ENCODE assay signal across 9 cellular contexts in the genomic region with DNA sequence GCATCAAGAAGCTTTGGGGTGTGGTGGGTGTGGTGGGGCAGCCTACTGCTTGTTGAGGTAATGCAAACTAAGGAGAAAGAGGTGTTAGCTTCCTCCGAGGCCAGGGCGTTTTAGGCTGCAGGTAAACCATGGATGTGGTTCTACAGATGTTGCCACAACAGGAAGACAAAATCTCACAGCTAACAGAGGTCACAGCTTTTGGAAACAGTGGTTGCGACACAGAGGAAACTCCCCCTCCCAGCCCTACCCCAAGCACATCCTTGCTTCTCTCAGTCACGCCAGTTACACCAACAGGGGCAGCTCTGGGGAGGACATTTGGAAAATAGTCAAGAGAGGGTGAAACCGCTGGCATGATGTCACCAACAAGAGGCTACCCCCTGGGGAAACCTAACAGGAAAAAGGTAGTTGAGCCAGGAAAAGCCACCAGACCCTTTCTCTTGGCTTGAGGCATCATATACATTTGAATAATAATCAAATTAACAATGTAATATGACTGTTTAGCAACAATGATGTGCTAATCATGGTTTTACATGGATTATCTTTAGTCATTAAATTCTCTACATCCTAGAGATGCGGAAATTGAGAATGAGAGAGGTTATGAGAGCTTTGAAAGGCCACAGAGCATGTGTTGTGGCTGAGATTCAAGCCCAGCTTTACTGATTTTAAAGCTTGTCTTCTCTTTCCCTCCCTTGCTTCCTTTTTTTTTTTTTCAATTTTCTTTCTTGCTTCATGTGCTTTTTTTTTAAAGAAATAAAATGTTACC.
DNase-seq lines count a peak whose midpoint lies in the region; ATAC-seq and TF ChIP-seq lines count a peak whose summit lies in the region.
"Had no signal": no experiment of that assay in that cellular context is flagged by ENCODE, and none has a peak within 500 bp of the region (broad histone marks: within the 10 kb centered on the region; RNA-seq: fewer than 3 reads in every experiment).

No MANE protein-coding gene starts in this region.

- intact Hi-C loops in activated naive CD4-positive, alpha-beta T cell treated with anti-CD3 and anti-CD28 coated beads for 36 hours (cut with micrococcal nuclease) = loop anchor here (1.0 to 5.0 kb wide), 9 partner anchors 15 to 1057 kb away; a partner anchor contains a TSS

- H3K4me3 Mint-ChIP-seq in activated naive CD4-positive, alpha-beta T cell treated with anti-CD3 and anti-CD28 coated beads for 36 hours = no peak overlapping the region

- peaks cover 3% of the 10 kb centered on the region for H3K27me3 Mint-ChIP-seq in activated naive CD4-positive, alpha-beta T cell treated with anti-CD3 and anti-CD28 coated beads for 36 hours (ENCODE audit: low read depth)

- DNase-seq in RWPE2 (ENCODE audit: low spot score) = no peak
- peak; percentile 86 for DNase-seq in activated naive CD4-positive, alpha-beta T cell treated with anti-CD3 and anti-CD28 coated beads for 36 hours
- peak; percentile 17 to 26 for DNase-seq in stimulated activated CD4-positive, alpha-beta T cell treated with anti-CD3 and anti-CD28 coated beads, Interleukin-1b, Interleukin-23, amount 100 ng/mL, for 1 hour (ENCODE audit: low read depth in 2 of 2)
- DNase-seq in HuH-7 (ENCODE audit: low spot score) = no peak
- DNase-seq in COLO668 (lab: John Stamatoyannopoulos, UW; ENCODE audit: unreplicated experiment) = no peak
- DNase-seq in DMS153 (lab: John Stamatoyannopoulos, UW) = no peak

- H3K36me3 Mint-ChIP-seq in activated naive CD4-positive, alpha-beta T cell treated with anti-CD3 and anti-CD28 coated beads for 36 hours (ENCODE audit: low read depth) = no peaks in the 10 kb centered on the region

- no peaks in the 10 kb centered on the region for H3K9me3 Mint-ChIP-seq in activated naive CD4-positive, alpha-beta T cell treated with anti-CD3 and anti-CD28 coated beads for 36 hours

- H3K4me3 ChIP-seq in RWPE2 (ENCODE audit: severe bottlenecking) = no peak overlapping the region

- CTCF ChIA-PET in activated naive CD4-positive, alpha-beta T cell treated with anti-CD3 and anti-CD28 coated beads for 36 hours (lab: Charles Lee) = interaction anchor here (0.6 to 5.5 kb wide), 5 partner anchors 8 to 256 kb away, joined by 3 to 47 read pairs (median 3); no protein-coding TSS in a partner anchor

- no peaks in the 10 kb centered on the region for H3K27me3 ChIP-seq in RWPE2 (ENCODE audit: insufficient read depth, poor library complexity, severe bottlenecking)

- H3K4me1 ChIP-seq in RWPE2 (ENCODE audit: insufficient read depth, poor library complexity, severe bottlenecking) = no peaks in the 10 kb centered on the region

- peak overlapping the region; percentile 37 for H3K27ac Mint-ChIP-seq in activated naive CD4-positive, alpha-beta T cell treated with anti-CD3 and anti-CD28 coated beads for 36 hours

- ATAC-seq in GM18498 (IDR thresholded peaks at IDR 0.05; ENCODE audit: unreplicated experiment) = peak; percentile 69
- peak; percentile 59 for ATAC-seq in HG02798 (IDR thresholded peaks at IDR 0.05; ENCODE audit: poor library complexity, unreplicated experiment)
- ATAC-seq in RWPE2 (ENCODE audit: low read depth) = peak; percentile 23; the same call in 1 of the 3 replicates

- H3K4me1 Mint-ChIP-seq in activated naive CD4-positive, alpha-beta T cell treated with anti-CD3 and anti-CD28 coated beads for 36 hours (ENCODE audit: low read depth) = peaks cover 54% of the 10 kb centered on the region

- no peak overlapping the region for H3K27ac ChIP-seq in RWPE2 (ENCODE audit: poor library complexity, severe bottlenecking)
- H3K27ac ChIP-seq: epithelial cell of prostate had no signal

- TF ChIP-seq CTCF in RWPE2 (IDR thresholded peaks at IDR 0.05; ENCODE audit: poor library complexity, severe bottlenecking) = no peak

- no peaks in the 10 kb centered on the region for H3K9me3 ChIP-seq in RWPE2 (ENCODE audit: severe bottlenecking)

- no peaks in the 10 kb centered on the region for H3K36me3 ChIP-seq in RWPE2 (ENCODE audit: low read depth)

Comparison
In these comparisons a context has a peak if more than half of its experiments do, and no peak if none do; other contexts are left out.
1. DNase-seq: peak in activated naive CD4-positive, alpha-beta T cell treated with anti-CD3 and anti-CD28 coated beads for 36 hours (single experiment) and stimulated activated CD4-positive, alpha-beta T cell treated with anti-CD3 and anti-CD28 coated beads, Interleukin-1b, Interleukin-23, amount 100 ng/mL, for 1 hour (2 of 2); none in RWPE2 (single experiment), HuH-7 (single experiment), COLO668 (single experiment) and DMS153 (single experiment).
2. Peak in every context shown above with its lines, with median percentiles within 50 percentile points of each other: ATAC-seq.